ENCODE assay signal across 25 cellular contexts in the genomic region with DNA sequence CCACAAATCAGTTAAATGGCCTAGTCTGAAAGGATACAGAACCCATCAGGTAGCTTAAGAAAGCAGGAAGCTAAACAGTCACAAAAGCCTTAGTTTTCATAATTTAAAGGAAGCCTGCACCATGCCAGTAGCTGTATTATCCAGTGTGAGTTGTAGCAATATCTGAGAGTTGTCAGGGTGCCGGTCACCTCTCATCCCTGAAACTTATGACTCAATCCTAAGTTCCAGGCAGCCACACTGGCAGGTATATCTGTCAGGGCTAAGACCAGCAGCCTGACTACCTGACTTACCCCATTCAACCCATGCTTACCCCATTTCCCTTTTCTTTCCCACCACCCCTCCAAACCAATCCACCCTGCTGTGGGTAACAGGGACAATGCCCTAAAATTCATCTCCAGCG.
"Had no signal": no experiment of that assay in that cellular context is flagged by ENCODE, and none has a peak within 500 bp of the region (broad histone marks: within the 10 kb centered on the region; RNA-seq: fewer than 3 reads in every experiment).

No MANE protein-coding gene starts in this region.

- H3K27me3 ChIP-seq: hepatocyte, spleen, stomach, transverse colon had no signal

- H3K9me3 Mint-ChIP-seq: dendritic cell treated with granulocyte-macrophage colony-stimulating factor and Interleukin-4, amounts not matched to agents 40 ng/mL and 50 ng/mL, for 4 days; effector memory CD8-positive, alpha-beta T cell; naive B cell; nephron progenitor cell had no signal

- FAIRE-seq: colon, kidney had no signal

- H3K4me3 Mint-ChIP-seq: dendritic cell treated with granulocyte-macrophage colony-stimulating factor and Interleukin-4, amounts not matched to agents 40 ng/mL and 50 ng/mL, for 4 days; effector memory CD8-positive, alpha-beta T cell; naive B cell; nephron progenitor cell had no signal

- H3K27me3 Mint-ChIP-seq: effector memory CD8-positive, alpha-beta T cell; naive B cell had no signal

- H3K4me3 ChIP-seq: hepatocyte, lung, prostate gland, spleen, stomach, thoracic aorta, transverse colon had no signal

- DNase-seq: effector memory CD8-positive, alpha-beta T cell; foreskin melanocyte; head of caudate nucleus; kidney; left colon; left ventricle myocardium superior; mesendoderm; naive B cell; nephron progenitor cell; retina; spleen; stimulated activated CD4-positive, alpha-beta T cell treated with anti-CD3 and anti-CD28 coated beads, Interleukin-2, amount 100 ng/mL, for 24 hours; stimulated activated CD4-positive, alpha-beta T cell treated with anti-CD3 and anti-CD28 coated beads, Interleukin-4, amount 100 ng/mL, for 4 hours; stimulated activated naive CD4-positive, alpha-beta T cell; stomach; substantia nigra; transverse colon had no signal

- ATAC-seq: left colon, left ventricle myocardium superior, sciatic nerve had no signal

- H3K27ac ChIP-seq: hepatocyte, parathyroid adenoma, prostate gland, spleen, stomach, thoracic aorta, transverse colon had no signal

- H3K4me2 ChIP-seq: hepatocyte had no signal

- H3K9me3 ChIP-seq: prostate gland, spleen, stomach, thoracic aorta, transverse colon had no signal

- H3K9ac ChIP-seq: parathyroid adenoma had no signal

- H2AFZ ChIP-seq: hepatocyte, parathyroid adenoma had no signal

- H3K4me1 ChIP-seq: parathyroid adenoma, prostate gland, transverse colon had no signal

- H3K4me1 Mint-ChIP-seq: naive B cell had no signal

- H3K79me2 ChIP-seq: hepatocyte, parathyroid adenoma had no signal

- H3K27ac Mint-ChIP-seq: dendritic cell treated with granulocyte-macrophage colony-stimulating factor and Interleukin-4, amounts not matched to agents 40 ng/mL and 50 ng/mL, for 4 days; naive B cell; nephron progenitor cell had no signal

- H3K36me3 ChIP-seq: prostate gland, stomach, thoracic aorta, transverse colon had no signal
